Comparison of ENCODE assay signal across 1 cellular context in the genomic region with DNA sequence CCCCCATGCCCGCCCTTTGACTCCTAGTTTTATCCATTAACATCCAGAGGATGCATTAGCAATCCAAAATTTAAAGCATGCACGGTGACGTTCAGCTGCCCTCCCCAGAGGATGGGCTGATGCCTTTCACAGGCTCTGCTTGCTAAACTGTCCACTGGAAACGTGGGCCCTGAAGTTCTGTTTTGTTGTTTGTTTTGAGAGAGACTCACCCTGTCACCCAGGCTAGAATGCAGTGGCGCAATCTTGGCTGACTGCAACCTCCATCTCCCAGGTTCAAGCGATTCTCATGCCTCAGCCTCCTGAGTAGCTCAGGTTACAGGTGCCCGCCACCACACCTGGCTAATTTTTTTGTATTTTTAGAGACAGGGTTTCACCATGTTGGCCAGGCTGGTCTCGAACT.
TF ChIP-seq lines count a peak whose summit lies in the region.

No MANE protein-coding gene starts in this region.

TF ChIP-seq in HepG2, 621 proteins besides CTCF, POLR2A, EP300 and RAD21:
- peak; percentile 35 for TF ChIP-seq FOSL2 (CRISPR knock-in tag; IDR thresholded peaks at IDR 0.05)
- peak; percentile 74; the same call in 1 of the 2 replicates for TF ChIP-seq ZNF460 (CRISPR knock-in tag; IDR thresholded peaks at IDR 0.05; ENCODE audit: borderline replicate concordance)
- 0 out of 2 replicates have a peak, but pooled peaks have one; percentile 17 for TF ChIP-seq ZBTB33 (CRISPR knock-in tag; IDR thresholded peaks at IDR 0.05)
- TF ChIP-seq ZNF770 (CRISPR knock-in tag; IDR thresholded peaks at IDR 0.05): 0 out of 2 replicates have a peak, but pooled peaks have one; percentile 29
- peak; percentile 43; the same call in 1 of the 2 replicates for TF ChIP-seq CEBPB (IDR thresholded peaks at IDR 0.05; ENCODE audit: borderline replicate concordance, low read depth, low read length)
- no peak for TF ChIP-seq MIXL1 (CRISPR knock-in tag; IDR thresholded peaks at IDR 0.05)
